ENCODE assay signal across 2 cellular contexts in genomic region chr9:128411373-128412119, GRCh38.
TF ChIP-seq lines count a peak whose summit lies in the region.

No MANE protein-coding gene starts in this region.

TF ChIP-seq in K562, 482 proteins besides CTCF, POLR2A, EP300 and RAD21:
- no peak for TF ChIP-seq ATF2 (CRISPR knock-in tag; IDR thresholded peaks at IDR 0.05)
- TF ChIP-seq DACH1 (IDR thresholded peaks at IDR 0.05; ENCODE audit: partially characterized antibody): peak; percentile 30
- peak; percentile 79; the same call in 1 of the 2 replicates for TF ChIP-seq ZNF707 (CRISPR knock-in tag; conservative IDR thresholded peaks at IDR 0.05)
- no peak for TF ChIP-seq LARP7 (IDR thresholded peaks at IDR 0.05)
- peak; percentile 59; the same call in 1 of the 2 replicates for TF ChIP-seq TFAP4 (CRISPR knock-in tag; IDR thresholded peaks at IDR 0.05; ENCODE audit: borderline replicate concordance)
TF ChIP-seq in K562: peak in this region for 3.

TF ChIP-seq in HepG2, 621 proteins besides CTCF, POLR2A, EP300 and RAD21:
- TF ChIP-seq ZNF75D (CRISPR knock-in tag; IDR thresholded peaks at IDR 0.05; ENCODE audit: borderline replicate concordance) (no peak), FOXO4 (CRISPR knock-in tag; conservative IDR thresholded peaks at IDR 0.05) (0 out of 2 replicates have a peak, but pooled peaks have one; percentile 49), ZNF24 (IDR thresholded peaks at IDR 0.05) (no peak)
